Comparison of ENCODE assay signal across 19 cellular contexts in the genomic region with DNA sequence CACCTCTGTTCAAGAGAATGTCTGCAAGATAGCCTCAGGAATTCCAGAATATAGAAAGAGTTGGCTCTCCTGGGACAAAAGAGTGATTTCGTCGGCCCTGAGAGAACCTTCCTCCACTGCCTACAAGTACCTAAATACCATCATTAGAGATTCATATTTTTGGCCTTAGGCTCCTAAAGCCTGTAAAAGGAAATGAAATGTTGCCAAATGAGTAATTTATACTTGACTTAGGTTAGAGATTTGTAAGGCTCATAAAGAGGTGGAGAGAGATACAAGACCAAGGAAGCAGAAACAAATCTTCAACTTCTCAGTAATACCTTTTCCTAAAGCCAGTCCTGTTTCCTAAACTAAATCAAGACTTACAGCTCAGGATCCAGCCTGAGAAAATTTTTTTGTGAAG.
DNase-seq lines count a peak whose midpoint lies in the region; ATAC-seq and TF ChIP-seq lines count a peak whose summit lies in the region.
"Had no signal": no experiment of that assay in that cellular context is flagged by ENCODE, and none has a peak within 500 bp of the region (broad histone marks: within the 10 kb centered on the region; RNA-seq: fewer than 3 reads in every experiment).

No MANE protein-coding gene starts in this region.

- dilution Hi-C loops in mammary epithelial cell (cut with HindIII; ENCODE audit: low sequenced_read_pairs), result no loop called here

- WGBS in mammary epithelial cell (ENCODE audit: low coverage, missing lambda C conversion rate), result 18% methylated on average over 2 of the region's 2 CpGs

- H3K27ac ChIP-seq in mammary epithelial cell (ENCODE audit: insufficient read depth, low read depth, low read length), result no peak overlapping the region
- no peak overlapping the region for H3K27ac ChIP-seq in left lung
- H3K27ac ChIP-seq in dorsolateral prefrontal cortex, result peak overlapping the region in 1 of 59 donors; percentile 3
- no peak overlapping the region for H3K27ac ChIP-seq in RWPE1
- H3K27ac ChIP-seq: BLaER1, HL-60 had no signal

- H2AFZ ChIP-seq in mammary epithelial cell (ENCODE audit: low read depth, low read length), result peak overlapping the region; percentile 13

- ATAC-seq in left lung, result peak; percentile 12
- no peak for ATAC-seq in HG03045 (IDR thresholded peaks at IDR 0.05; ENCODE audit: unreplicated experiment)
- ATAC-seq: CD8-positive, alpha-beta T cell had no signal

- no peak overlapping the region for H3K4me2 ChIP-seq in mammary epithelial cell (ENCODE audit: insufficient read depth, low read depth, low read length)
- H3K4me2 ChIP-seq: BLaER1 had no signal

- H3K4me1 ChIP-seq in mammary epithelial cell (ENCODE audit: insufficient read depth, low read length) (no peaks in the 10 kb centered on the region), left lung (no peaks in the 10 kb centered on the region)
- H3K4me1 ChIP-seq: BLaER1 had no signal

- H4K20me1 ChIP-seq in mammary epithelial cell (ENCODE audit: insufficient read depth, low read length), result no peaks in the 10 kb centered on the region
- H4K20me1 ChIP-seq: BLaER1 had no signal

- POLR2A ChIA-PET in RWPE1 (lab: Yijun Ruan, JAX; ENCODE audit: low non-redundant PET), result no interaction called here

- no peaks in the 10 kb centered on the region for H3K9me3 ChIP-seq in mammary epithelial cell (replicated peaks; ENCODE audit: insufficient read depth, low read length)
- H3K9me3 ChIP-seq in left lung, result no peaks in the 10 kb centered on the region
- H3K9me3 ChIP-seq: BLaER1 had no signal

- BruUV-seq in mammary epithelial cell (replicated peaks; lab: Mats Ljungman, UMichigan), result no TSS peak

- H3K27me3 ChIP-seq in mammary epithelial cell (ENCODE audit: insufficient read depth, low read length) (no peaks in the 10 kb centered on the region), left lung (no peaks in the 10 kb centered on the region), dorsolateral prefrontal cortex (no peaks in the 10 kb centered on the region)
- H3K27me3 ChIP-seq: BLaER1 had no signal

- no peaks in the 10 kb centered on the region for H3K79me2 ChIP-seq in mammary epithelial cell (ENCODE audit: insufficient read depth, low read length)

- no peak for TF ChIP-seq CTCF in mammary epithelial cell (conservative IDR thresholded peaks at IDR 0.05 in 1 of 2, IDR thresholded peaks at IDR 0.05 in 1 of 2; ENCODE audit: extremely low read depth in 1 of 2, insufficient read depth in 1 of 2, low read depth in 1 of 2, low read length in 2 of 2)
- TF ChIP-seq CTCF in left lung (IDR thresholded peaks at IDR 0.05), result no peak
- no peak for TF ChIP-seq CTCF in dorsolateral prefrontal cortex (IDR thresholded peaks at IDR 0.05 in 54 of 56, conservative IDR thresholded peaks at IDR 0.05 in 2 of 56; ENCODE audit: low read depth in 1 of 56, partially characterized antibody in 56 of 56)
- TF ChIP-seq CTCF in RWPE1 (conservative IDR thresholded peaks at IDR 0.05; ENCODE audit: low read depth), result no peak

- DNase-seq in EL (peak; percentile 15), HT-29 (ENCODE audit: low spot score) (peak; percentile 62), mammary epithelial cell (no peak), left lung (no peak), mucosa of gallbladder (ENCODE audit: low spot score) (no peak), dorsolateral prefrontal cortex (no peak), RWPE1 (ENCODE audit: low spot score) (no peak)
- DNase-seq: CD8-positive, alpha-beta T cell; DND-41; GF-D8; H9; NCI-H1436; NCI-H2029; NCI-H2171; NCI-H774; SHP77 treated with DMSO at 0.1 percent for 48 hours had no signal

- H3K36me3 ChIP-seq in mammary epithelial cell (ENCODE audit: insufficient read depth, low read length) (no peaks in the 10 kb centered on the region), left lung (no peaks in the 10 kb centered on the region)
- H3K36me3 ChIP-seq: BLaER1 had no signal

- intact Hi-C loops in mammary epithelial cell (cut with micrococcal nuclease), result no loop called here
- intact Hi-C loops in left lung (cut with DNase I), result no loop called here
- intact Hi-C loops in dorsolateral prefrontal cortex (cut with DNase I), result loop anchor here in 1 of 2 donors (10.0 kb wide), 1 partner anchor 345 kb away; no protein-coding TSS in a partner anchor

- in situ Hi-C loops in mammary epithelial cell (cut with MboI; ENCODE audit: low sequenced_read_pairs in 2 of 2), result no loop called here

- no peak overlapping the region for H3K9ac ChIP-seq in mammary epithelial cell (ENCODE audit: insufficient read depth, low read length)
- H3K9ac ChIP-seq: BLaER1 had no signal

- H3K4me3 ChIP-seq in mammary epithelial cell (replicated peaks in 1 of 3; ENCODE audit: insufficient read depth in 1 of 3, low read depth in 2 of 3, low read length in 3 of 3), result no peak overlapping the region
- H3K4me3 ChIP-seq in left lung, result no peak overlapping the region
- H3K4me3 ChIP-seq in dorsolateral prefrontal cortex, result no peak overlapping the region
- H3K4me3 ChIP-seq: BLaER1 had no signal

- CTCF ChIA-PET in mammary epithelial cell (lab: Charles Lee; ENCODE audit: low non-redundant PET) (no interaction called here), RWPE1 (lab: Yijun Ruan, JAX) (no interaction called here)

Comparison
In these comparisons a context has a peak if more than half of its experiments do, and no peak if none do; other contexts are left out.
1. DNase-seq: peak in EL (single experiment) and HT-29 (single experiment); none in mammary epithelial cell (single experiment), left lung (0 of 2), mucosa of gallbladder (single experiment), dorsolateral prefrontal cortex (0 of 10) and RWPE1 (single experiment).